Comparison of ENCODE assay signal across 9 cellular contexts in the genomic region with DNA sequence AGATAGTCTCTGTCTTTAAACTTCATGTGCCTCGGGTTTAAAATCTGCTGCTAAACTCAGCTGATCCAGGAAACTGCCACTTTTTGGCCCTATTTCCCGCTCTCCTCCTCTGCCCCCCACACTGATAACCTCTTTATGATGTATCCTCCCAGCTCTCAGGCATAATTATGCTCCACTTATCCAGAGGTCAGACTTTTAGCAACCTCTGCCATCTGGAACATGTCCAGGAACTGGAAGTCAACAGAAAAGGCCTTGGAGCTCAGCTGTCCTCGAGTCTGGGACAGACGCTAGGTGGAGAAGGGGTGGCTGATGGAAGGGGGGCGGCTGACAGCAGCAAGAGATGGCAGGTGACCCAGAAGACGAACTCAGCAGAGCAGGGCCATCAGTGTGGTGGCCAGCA. TPM values are rescaled to one million over a fixed set of nuclear protein-coding genes. Genes with fewer than 3 reads are reported as not detected.
DNase-seq lines count a peak whose midpoint lies in the region; ATAC-seq and TF ChIP-seq lines count a peak whose summit lies in the region.
"Had no signal": no experiment of that assay in that cellular context is flagged by ENCODE, and none has a peak within 500 bp of the region (broad histone marks: within the 10 kb centered on the region; RNA-seq: fewer than 3 reads in every experiment).

No MANE protein-coding gene starts in this region.

- ATAC-seq in Panc1: no peak
- peak; percentile 24 to 72 (median 55) for ATAC-seq in heart right ventricle
- no peak for ATAC-seq in GM19397 (IDR thresholded peaks at IDR 0.05; ENCODE audit: unreplicated experiment)
- no peak for ATAC-seq in GM18873 (IDR thresholded peaks at IDR 0.05; ENCODE audit: low FRiP score, unreplicated experiment)

- POLR2A ChIA-PET in Panc1 (lab: Charles Lee): no interaction called here

- TF ChIP-seq CTCF in Panc1 (IDR thresholded peaks at IDR 0.05): no peak
- peak in 1 of 9 donors; percentile 30 for TF ChIP-seq CTCF in heart right ventricle (IDR thresholded peaks at IDR 0.05)

- H3K27ac ChIP-seq in Panc1 (ENCODE audit: low read length): peak overlapping the region; percentile 100
- H3K27ac ChIP-seq in heart right ventricle: peak overlapping the region in 7 of 10 donors; percentile 10 to 68 (median 31)
- H3K27ac ChIP-seq in skeletal muscle tissue (ENCODE audit: low read depth, low read length): peak overlapping the region; percentile 4

- H3K9me3 ChIP-seq in Panc1 (ENCODE audit: control insufficient read depth, insufficient read depth, low read depth, low read length) (no peaks in the 10 kb centered on the region), heart right ventricle (no peaks in the 10 kb centered on the region), skeletal muscle tissue (ENCODE audit: control insufficient read depth in 3 of 3, low read length in 3 of 3) (no peaks in the 10 kb centered on the region)

- CTCF ChIA-PET in Panc1 (lab: Charles Lee): no interaction called here

- intact Hi-C loops in Panc1 (cut with micrococcal nuclease; ENCODE audit: unreplicated experiment): no loop called here
- intact Hi-C loops in heart right ventricle (cut with DNase I): loop anchor here in 1 of 10 donors (5.0 kb wide), 1 partner anchor 40 kb away; a partner anchor contains a TSS

- 15 to 20% methylated on average over 6 of the region's 6 CpGs for WGBS in heart right ventricle, 2 donors

- H3K27me3 ChIP-seq in Panc1 (ENCODE audit: control insufficient read depth, insufficient read depth, low read length) (no peaks in the 10 kb centered on the region), heart right ventricle (no peaks in the 10 kb centered on the region), skeletal muscle tissue (ENCODE audit: control insufficient read depth in 3 of 3, insufficient read depth in 3 of 3, low read length in 3 of 3) (no peaks in the 10 kb centered on the region)

- H3K36me3 ChIP-seq in Panc1 (ENCODE audit: control insufficient read depth, insufficient read depth, low read length) (no peaks in the 10 kb centered on the region), heart right ventricle (no peaks in the 10 kb centered on the region), skeletal muscle tissue (ENCODE audit: control insufficient read depth in 3 of 3, insufficient read depth in 3 of 3, low read length in 3 of 3) (no peaks in the 10 kb centered on the region)

- BruUV-seq in Panc1 (replicated peaks; lab: Mats Ljungman, UMichigan): no TSS peak

- in situ Hi-C loops in Panc1 (cut with HindIII; ENCODE audit: low pct_unique_long_range_greater_than_20kb, low sequenced_read_pairs): no loop called here

- DNase-seq in LHCN-M2 (ENCODE audit: low read depth) (peak; percentile 75), Panc1 (ENCODE audit: low read depth, low spot score) (no peak), heart right ventricle (peak in 1 of 2 donors; percentile 72), OCI-M2 (lab: John Stamatoyannopoulos, UW; ENCODE audit: unreplicated experiment) (no peak)
- DNase-seq in stimulated activated CD8-positive, alpha-beta memory T cell treated with anti-CD3 and anti-CD28 coated beads, Interleukin-4, amount 100 ng/mL, for 48 hours: no peak
- DNase-seq: activated CD8-positive, alpha-beta memory T cell treated with anti-CD3 and anti-CD28 coated beads, Interleukin-2, amount 50 U/mL, for 4 hours had no signal

- peaks cover 94% of the 10 kb centered on the region for H3K4me1 ChIP-seq in Panc1 (ENCODE audit: control insufficient read depth, insufficient read depth, low read length)
- H3K4me1 ChIP-seq in heart right ventricle: peaks cover 15 to 91% (median 59%) of the 10 kb centered on the region in 9 donors
- H3K4me1 ChIP-seq in skeletal muscle tissue (ENCODE audit: control insufficient read depth in 3 of 3, insufficient read depth in 3 of 3, low read length in 3 of 3): peaks cover 38 to 44% (median 39%) of the 10 kb centered on the region in 3 donors

- no peak overlapping the region for H3K9ac ChIP-seq in skeletal muscle tissue (ENCODE audit: low read depth in 1 of 3, low read length in 3 of 3)

- H3K4me3 ChIP-seq in Panc1 (ENCODE audit: low read depth in 2 of 2, low read length in 2 of 2) (peak overlapping the region in 1 of 2 experiments; percentile 14; a peak in 2 of 4 replicates), heart right ventricle (no peak overlapping the region), skeletal muscle tissue (ENCODE audit: low read length in 3 of 3) (no peak overlapping the region)

RNA-seq across cellular contexts. Expression of a gene that starts 41.2 kb away (rescaled TPM):
- 66.1 and 81.7 TPM in 2 replicates for total RNA-seq in LHCN-M2 (2014; rRNA removed)
- 39.5 TPM for polyA plus RNA-seq in LHCN-M2 (2012)
- total RNA-seq in Panc1 (2021; ENCODE audit: unreplicated experiment): 107 TPM
- polyA plus RNA-seq in Panc1 (2012; ENCODE audit: insufficient read length): 57.3 TPM
- 10 to 100 TPM in 9 of 10 donors, 1 to 10 TPM in 1; 9.9 to 16.2 (median 11.8) TPM for total RNA-seq in heart right ventricle
- 10 to 100 TPM in 1 of 2 donors, 1 to 10 TPM in 1; 5.4 to 17.3 TPM for polyA plus RNA-seq in heart right ventricle
- total RNA-seq in skeletal muscle tissue: 17.7 TPM

Comparison
In these comparisons a context has a peak if more than half of its experiments do, and no peak if none do; other contexts are left out.
1. ATAC-seq: peak in heart right ventricle (8 of 8); none in Panc1 (single experiment), GM19397 (single experiment) and GM18873 (single experiment).
2. H3K27ac ChIP-seq: peak in every context shown above with its lines; median percentile 100 in Panc1; 31 in heart right ventricle; 4 in skeletal muscle tissue.